Comparison of ENCODE assay signal across 13 cellular contexts in genomic region chr4:47313396-47313795, GRCh38.
DNase-seq lines count a peak whose midpoint lies in the region; ATAC-seq and TF ChIP-seq lines count a peak whose summit lies in the region.
"Had no signal": no experiment of that assay in that cellular context is flagged by ENCODE, and none has a peak within 500 bp of the region (broad histone marks: within the 10 kb centered on the region; RNA-seq: fewer than 3 reads in every experiment).

No MANE protein-coding gene starts in this region.

- no peak overlapping the region for H2AFZ ChIP-seq in neural cell (ENCODE audit: low read depth, low read length)

- TF ChIP-seq CTCF in neural cell (IDR thresholded peaks at IDR 0.05; ENCODE audit: poor library complexity, severe bottlenecking) (no peak), heart right ventricle (IDR thresholded peaks at IDR 0.05) (no peak)

- TF ChIP-seq RAD21 in neural cell (conservative IDR thresholded peaks at IDR 0.05) = no peak

- peak overlapping the region; percentile 32 for H3K4me2 ChIP-seq in neural cell (ENCODE audit: low read length)

- no peaks in the 10 kb centered on the region for H3K4me1 ChIP-seq in heart right ventricle

- ATAC-seq in HG02610 (IDR thresholded peaks at IDR 0.05; ENCODE audit: unreplicated experiment) (peak; percentile 26), heart right ventricle (no peak), GM19023 (IDR thresholded peaks at IDR 0.05; ENCODE audit: unreplicated experiment) (no peak)

- intact Hi-C loops in heart right ventricle (cut with DNase I) = no loop called here

- DNase-seq in amniotic epithelial cell (ENCODE audit: low read depth) = peak; percentile 63
- DNase-seq in globus pallidus (ENCODE audit: low spot score) = no peak
- DNase-seq in heart right ventricle = no peak
- no peak for DNase-seq in HuH-7.5 (ENCODE audit: low spot score)
- DNase-seq: C1 segment of cervical spinal cord; CD4-positive, alpha-beta T cell; DMS79 treated with DMSO at 0.1 percent for 48 hours; EL; HCEC 1CT; HFFc6 had no signal

- H3K4me3 ChIP-seq in neural cell (ENCODE audit: low read length) = peak overlapping the region; percentile 35
- H3K4me3 ChIP-seq in heart right ventricle = no peak overlapping the region

- no peaks in the 10 kb centered on the region for H3F3A ChIP-seq in neural cell (ENCODE audit: insufficient read depth, low read length, poor library complexity, severe bottlenecking)

- no peak overlapping the region for H3K9ac ChIP-seq in neural cell (ENCODE audit: low read length)

- no peaks in the 10 kb centered on the region for H3K9me2 ChIP-seq in neural cell (ENCODE audit: insufficient read depth, low read length)

- H3K9me3 ChIP-seq in neural cell (ENCODE audit: low read length) (no peaks in the 10 kb centered on the region), heart right ventricle (no peaks in the 10 kb centered on the region)

- H3K27me3 ChIP-seq in neural cell (ENCODE audit: insufficient read depth, low read depth, low read length) (no peaks in the 10 kb centered on the region), heart right ventricle (no peaks in the 10 kb centered on the region)

- H3K36me3 ChIP-seq in neural cell (ENCODE audit: insufficient read depth, low read length) = no peaks in the 10 kb centered on the region
- H3K36me3 ChIP-seq in heart right ventricle = no peaks in the 10 kb centered on the region

- TF ChIP-seq EP300 in neural cell (conservative IDR thresholded peaks at IDR 0.05; ENCODE audit: poor library complexity, severe bottlenecking) = no peak

- H3K27ac ChIP-seq in neural cell (ENCODE audit: low read length) (peak overlapping the region; percentile 57), heart right ventricle (no peak overlapping the region)

- no peaks in the 10 kb centered on the region for H3K79me2 ChIP-seq in neural cell (replicated peaks; ENCODE audit: insufficient read depth, low read length)

- no peaks in the 10 kb centered on the region for H4K20me1 ChIP-seq in neural cell (ENCODE audit: insufficient read depth)

TF ChIP-seq in neural cell, 6 proteins besides CTCF, POLR2A, EP300 and RAD21:
- TF ChIP-seq MXI1 (conservative IDR thresholded peaks at IDR 0.05; ENCODE audit: poor library complexity, severe bottlenecking) (no peak), SMC3 (conservative IDR thresholded peaks at IDR 0.05; ENCODE audit: poor library complexity) (no peak), REST (IDR thresholded peaks at IDR 0.05; ENCODE audit: borderline replicate concordance) (no peak), POLR2AphosphoS5 (IDR thresholded peaks at IDR 0.05) (no peak), EZH2 (IDR thresholded peaks at IDR 0.05; ENCODE audit: borderline replicate concordance, insufficient read depth, low read length, poor library complexity, severe bottlenecking) (no peak), TAF1 (IDR thresholded peaks at IDR 0.05; ENCODE audit: low read depth) (no peak)
